ENCODE assay signal across 13 cellular contexts in genomic region chr5:17221843-17222614, GRCh38. TPM values are rescaled to one million over a fixed set of nuclear protein-coding genes. Genes with fewer than 3 reads are reported as not detected.
DNase-seq lines count a peak whose midpoint lies in the region; ATAC-seq and TF ChIP-seq lines count a peak whose summit lies in the region.
"Had no signal": no experiment of that assay in that cellular context is flagged by ENCODE, and none has a peak within 500 bp of the region (broad histone marks: within the 10 kb centered on the region; RNA-seq: fewer than 3 reads in every experiment).

No MANE protein-coding gene starts in this region.

- H2BK12ac ChIP-seq in trophoblast cell (ENCODE audit: low read length) = no peak overlapping the region

- H3K4me3 ChIP-seq in MG63 (peak overlapping the region; percentile 0; the same call in 1 of the 2 replicates), mammary epithelial cell (replicated peaks in 1 of 3; ENCODE audit: insufficient read depth in 1 of 3, low read depth in 2 of 3, low read length in 3 of 3) (no peak overlapping the region), trophoblast cell (ENCODE audit: low read depth, low read length) (no peak overlapping the region)
- H3K4me3 ChIP-seq: thoracic aorta had no signal

- no peak for DNase-seq in MG63
- DNase-seq in mammary epithelial cell = peak; percentile 9
- no peak for DNase-seq in trophoblast cell
- no peak for DNase-seq in Ammon's horn (ENCODE audit: low spot score)
- no peak for DNase-seq in activated naive CD8-positive, alpha-beta T cell treated with anti-CD3 and anti-CD28 coated beads, Interleukin-2, amount 50 U/mL, for 24 hours
- DNase-seq in omental fat pad (ENCODE audit: low spot score) = no peak
- DNase-seq: activated CD8-positive, alpha-beta T cell treated with anti-CD3 and anti-CD28 coated beads, Interleukin-2, amount 10 ng/mL, durations not matched to agents 7 days and 5 days; aorta; foreskin melanocyte; stimulated activated CD4-positive, alpha-beta T cell treated with anti-CD3 and anti-CD28 coated beads, Interleukin-4, amount 100 ng/mL, for 1 hour had no signal

- peaks cover 79% of the 10 kb centered on the region for H3K36me3 ChIP-seq in MG63
- H3K36me3 ChIP-seq in mammary epithelial cell (ENCODE audit: insufficient read depth, low read length) = no peaks in the 10 kb centered on the region
- H3K36me3 ChIP-seq in trophoblast cell (ENCODE audit: control insufficient read depth in 1 of 2, insufficient read depth in 2 of 2, low read length in 2 of 2) = peaks cover 2 to 3% of the 10 kb centered on the region in 2 experiments
- H3K36me3 ChIP-seq: thoracic aorta had no signal

- H3K4me1 ChIP-seq in mammary epithelial cell (ENCODE audit: insufficient read depth, low read length) = peaks cover 21% of the 10 kb centered on the region
- H3K4me1 ChIP-seq in trophoblast cell (ENCODE audit: control insufficient read depth in 1 of 2, insufficient read depth in 2 of 2, low read length in 2 of 2) = peaks cover 12 to 13% of the 10 kb centered on the region in 2 experiments

- no peaks in the 10 kb centered on the region for H3K9me3 ChIP-seq in MG63
- H3K9me3 ChIP-seq in mammary epithelial cell (replicated peaks; ENCODE audit: insufficient read depth, low read length) = no peaks in the 10 kb centered on the region
- H3K9me3 ChIP-seq in trophoblast cell (ENCODE audit: insufficient read depth, low read depth, low read length) = no peaks in the 10 kb centered on the region
- H3K9me3 ChIP-seq: thoracic aorta had no signal

- H3K27ac ChIP-seq in mammary epithelial cell (ENCODE audit: insufficient read depth, low read depth, low read length) (no peak overlapping the region), trophoblast cell (ENCODE audit: low read depth, low read length) (peak overlapping the region; percentile 65)

- H3K4ac ChIP-seq in trophoblast cell (ENCODE audit: low read depth, low read length) = peak overlapping the region; percentile 64

- H3K23ac ChIP-seq in trophoblast cell (ENCODE audit: low read length) = no peak overlapping the region

- TF ChIP-seq CTCF in mammary epithelial cell (conservative IDR thresholded peaks at IDR 0.05 in 1 of 2, IDR thresholded peaks at IDR 0.05 in 1 of 2; ENCODE audit: extremely low read depth in 1 of 2, insufficient read depth in 1 of 2, low read depth in 1 of 2, low read length in 2 of 2) (no peak), omental fat pad (IDR thresholded peaks at IDR 0.05) (no peak)

- no peak overlapping the region for H3K18ac ChIP-seq in trophoblast cell (ENCODE audit: low read length)

- H3K4me2 ChIP-seq in mammary epithelial cell (ENCODE audit: insufficient read depth, low read depth, low read length) (no peak overlapping the region), trophoblast cell (ENCODE audit: low read length) (no peak overlapping the region)

- H2BK5ac ChIP-seq in trophoblast cell (ENCODE audit: low read depth, low read length, poor library complexity) = no peak overlapping the region

- ATAC-seq in GM21390 (IDR thresholded peaks at IDR 0.05; ENCODE audit: unreplicated experiment) (peak; percentile 23), omental fat pad (ENCODE audit: low FRiP score) (no peak), HG02852 (IDR thresholded peaks at IDR 0.05; ENCODE audit: unreplicated experiment) (no peak)
- no peak for ATAC-seq in activated naive CD8-positive, alpha-beta T cell treated with anti-CD3 and anti-CD28 coated beads, Interleukin-2, amount 50 U/mL, for 24 hours
- ATAC-seq: activated CD8-positive, alpha-beta T cell treated with anti-CD3 and anti-CD28 coated beads, Interleukin-2, amount 10 ng/mL, durations not matched to agents 7 days and 5 days had no signal

- peaks cover 9% of the 10 kb centered on the region for H3K4me1 Mint-ChIP-seq in activated naive CD8-positive, alpha-beta T cell treated with anti-CD3 and anti-CD28 coated beads, Interleukin-2, amount 50 U/mL, for 24 hours

- H4K12ac ChIP-seq in trophoblast cell (ENCODE audit: low read depth, low read length) = no peak overlapping the region

- no peaks in the 10 kb centered on the region for H3K27me3 ChIP-seq in MG63
- H3K27me3 ChIP-seq in mammary epithelial cell (ENCODE audit: insufficient read depth, low read length) = no peaks in the 10 kb centered on the region
- no peaks in the 10 kb centered on the region for H3K27me3 ChIP-seq in trophoblast cell (ENCODE audit: insufficient read depth, low read length)

- H3K27ac Mint-ChIP-seq in activated naive CD8-positive, alpha-beta T cell treated with anti-CD3 and anti-CD28 coated beads, Interleukin-2, amount 50 U/mL, for 24 hours = no peak overlapping the region
- H3K27ac Mint-ChIP-seq: activated CD8-positive, alpha-beta T cell treated with anti-CD3 and anti-CD28 coated beads, Interleukin-2, amount 10 ng/mL, durations not matched to agents 7 days and 5 days had no signal

- H3K79me1 ChIP-seq in trophoblast cell (ENCODE audit: low read length) = peaks cover 22% of the 10 kb centered on the region

- no peak overlapping the region for H4K91ac ChIP-seq in trophoblast cell (ENCODE audit: low read depth, low read length)

- H3K9me3 Mint-ChIP-seq in activated naive CD8-positive, alpha-beta T cell treated with anti-CD3 and anti-CD28 coated beads, Interleukin-2, amount 50 U/mL, for 24 hours = no peaks in the 10 kb centered on the region

- peaks cover 22% of the 10 kb centered on the region for H3K27me3 Mint-ChIP-seq in activated naive CD8-positive, alpha-beta T cell treated with anti-CD3 and anti-CD28 coated beads, Interleukin-2, amount 50 U/mL, for 24 hours

- no peak overlapping the region for H3K14ac ChIP-seq in trophoblast cell (ENCODE audit: low read length)

- no peak overlapping the region for H3K4me3 Mint-ChIP-seq in activated naive CD8-positive, alpha-beta T cell treated with anti-CD3 and anti-CD28 coated beads, Interleukin-2, amount 50 U/mL, for 24 hours
- H3K4me3 Mint-ChIP-seq: activated CD8-positive, alpha-beta T cell treated with anti-CD3 and anti-CD28 coated beads, Interleukin-2, amount 10 ng/mL, durations not matched to agents 7 days and 5 days had no signal

- no peak overlapping the region for H2AK5ac ChIP-seq in trophoblast cell (ENCODE audit: low read length)

- dilution Hi-C loops in mammary epithelial cell (cut with HindIII; ENCODE audit: low sequenced_read_pairs) = loop anchor here (25.0 kb wide), 1 partner anchor 1065 kb away; no protein-coding TSS in a partner anchor

- H2AFZ ChIP-seq in mammary epithelial cell (ENCODE audit: low read depth, low read length) (no peak overlapping the region), trophoblast cell (ENCODE audit: insufficient read depth, low read length, poor library complexity) (no peak overlapping the region)

- H3K79me2 ChIP-seq in mammary epithelial cell (ENCODE audit: insufficient read depth, low read length) = peaks cover 89% of the 10 kb centered on the region
- peaks cover 32% of the 10 kb centered on the region for H3K79me2 ChIP-seq in trophoblast cell (ENCODE audit: control insufficient read depth, insufficient read depth, low read length, poor library complexity)

- H3K9ac ChIP-seq in mammary epithelial cell (ENCODE audit: insufficient read depth, low read length) (no peak overlapping the region), trophoblast cell (ENCODE audit: low read length) (no peak overlapping the region)

- intact Hi-C loops in mammary epithelial cell (cut with micrococcal nuclease) = no loop called here

- in situ Hi-C loops in mammary epithelial cell (cut with MboI; ENCODE audit: low sequenced_read_pairs in 2 of 2) = loop anchor here (25.0 kb wide), 3 partner anchors 815 to 1060 kb away; no protein-coding TSS in a partner anchor

- 90% methylated on average over 4 of the region's 4 CpGs for WGBS in mammary epithelial cell (ENCODE audit: low coverage, missing lambda C conversion rate)
- WGBS in trophoblast cell (ENCODE audit: extremely low coverage, insufficient coverage, insufficient read length) = no CpG with 5 or more reads among the region's 4 CpGs

- H4K20me1 ChIP-seq in mammary epithelial cell (ENCODE audit: insufficient read depth, low read length) = no peaks in the 10 kb centered on the region

- no peak overlapping the region for H4K8ac ChIP-seq in trophoblast cell (ENCODE audit: low read depth, low read length)

- BruUV-seq in mammary epithelial cell (replicated peaks; lab: Mats Ljungman, UMichigan) = no TSS peak

- H3K36me3 Mint-ChIP-seq in activated naive CD8-positive, alpha-beta T cell treated with anti-CD3 and anti-CD28 coated beads, Interleukin-2, amount 50 U/mL, for 24 hours (ENCODE audit: low read depth) = peaks cover 2% of the 10 kb centered on the region

- H2BK120ac ChIP-seq in trophoblast cell (ENCODE audit: insufficient read depth, low read length, poor library complexity) = no peak overlapping the region

- CTCF ChIA-PET in mammary epithelial cell (lab: Charles Lee; ENCODE audit: low non-redundant PET) = no interaction called here

RNA-seq across cellular contexts. Expression of gene BASP1, which starts 4.6 kb away (rescaled TPM):
- 543 and 644 TPM in 2 replicates for total RNA-seq in MG63 (2014; rRNA removed; shearing (Covaris generic); ENCODE audit: low replicate concordance)
- 10 to 100 TPM; 27.0 to 76.6 TPM for total RNA-seq in mammary epithelial cell
- polyA plus RNA-seq in mammary epithelial cell = 60.4 TPM
- polyA minus RNA-seq in mammary epithelial cell = 15.7 TPM
- polyA plus RNA-seq in trophoblast cell (2013) = 550 and 590 TPM in 2 replicates
- 10 to 100 TPM; 19.8 to 53.9 (median 32.5) TPM for total RNA-seq in omental fat pad
- total RNA-seq: activated CD8-positive, alpha-beta T cell treated with anti-CD3 and anti-CD28 coated beads, Interleukin-2, amount 10 ng/mL, durations not matched to agents 7 days and 5 days had no signal
